Comparison of ENCODE assay signal across 19 cellular contexts in genomic region chr1:225844236-225845061, GRCh38. TPM values are rescaled to one million over a fixed set of nuclear protein-coding genes. Genes with fewer than 3 reads are reported as not detected.
DNase-seq lines count a peak whose midpoint lies in the region; ATAC-seq and TF ChIP-seq lines count a peak whose summit lies in the region.
"Had no signal": no experiment of that assay in that cellular context is flagged by ENCODE, and none has a peak within 500 bp of the region (broad histone marks: within the 10 kb centered on the region; RNA-seq: fewer than 3 reads in every experiment).

No MANE protein-coding gene starts in this region.

- H3K4me1 Mint-ChIP-seq in activated T-helper 17 cell treated with anti-CD3 and anti-CD28 coated beads, Interleukin-2, amount 50 U/mL, for 72 hours: peaks cover 8% of the 10 kb centered on the region

- WGBS in stomach, 5 donors: 71 to 83% (median 81%) methylated on average over 17 to 18 of the region's 18 CpGs

- DNase-seq in H7 (peak; percentile 37), kidney tubule cell (ENCODE audit: low spot score) (peak; percentile 53), stomach (no peak)
- no peak for DNase-seq in activated CD8-positive, alpha-beta memory T cell treated with anti-CD3 and anti-CD28 coated beads for 24 hours
- DNase-seq: activated naive CD8-positive, alpha-beta T cell treated with anti-CD3 and anti-CD28 coated beads for 36 hours; DND-41; effector memory CD4-positive, alpha-beta T cell; hippocampal formation; Kasumi-1; NCI-H1105 treated with DMSO at 0.1 percent for 48 hours; NCI-H82; occipital lobe had no signal

- H3K36me3 ChIP-seq in H7 (replicated peaks; ENCODE audit: control insufficient read depth, insufficient read depth, low read length) (peaks cover 42% of the 10 kb centered on the region), stomach (peaks cover 45 to 98% (median 92%) of the 10 kb centered on the region in 4 donors)

- H3K4me3 Mint-ChIP-seq in activated T-helper 17 cell treated with anti-CD3 and anti-CD28 coated beads, Interleukin-2, amount 50 U/mL, for 72 hours: no peak overlapping the region
- H3K4me3 Mint-ChIP-seq: activated naive CD8-positive, alpha-beta T cell treated with anti-CD3 and anti-CD28 coated beads for 36 hours had no signal

- no peaks in the 10 kb centered on the region for H3K27me3 Mint-ChIP-seq in activated T-helper 17 cell treated with anti-CD3 and anti-CD28 coated beads, Interleukin-2, amount 50 U/mL, for 72 hours
- H3K27me3 Mint-ChIP-seq: activated naive CD8-positive, alpha-beta T cell treated with anti-CD3 and anti-CD28 coated beads for 36 hours had no signal

- TF ChIP-seq POLR2A in stomach (IDR thresholded peaks at IDR 0.05): no peak

- intact Hi-C loops in stomach (cut with DNase I; ENCODE audit: low total_unique reads): no loop called here

- no peaks in the 10 kb centered on the region for H3K9me3 Mint-ChIP-seq in activated T-helper 17 cell treated with anti-CD3 and anti-CD28 coated beads, Interleukin-2, amount 50 U/mL, for 72 hours
- H3K9me3 Mint-ChIP-seq: activated naive CD8-positive, alpha-beta T cell treated with anti-CD3 and anti-CD28 coated beads for 36 hours had no signal

- H3K27ac Mint-ChIP-seq in activated T-helper 17 cell treated with anti-CD3 and anti-CD28 coated beads, Interleukin-2, amount 50 U/mL, for 72 hours: peak overlapping the region; percentile 16

- H3K9me3 ChIP-seq in stomach: no peaks in the 10 kb centered on the region
- H3K9me3 ChIP-seq: BLaER1, mucosa of descending colon had no signal

- TF ChIP-seq CTCF in stomach (IDR thresholded peaks at IDR 0.05): no peak

- no peaks in the 10 kb centered on the region for H3K27me3 ChIP-seq in H7 (ENCODE audit: control insufficient read depth, insufficient read depth, low read length)
- no peaks in the 10 kb centered on the region for H3K27me3 ChIP-seq in stomach
- H3K27me3 ChIP-seq: BLaER1 had no signal

- TF ChIP-seq EP300 in stomach (IDR thresholded peaks at IDR 0.05): no peak

- peaks cover 25 to 47% (median 32%) of the 10 kb centered on the region in 4 donors for H3K4me1 ChIP-seq in stomach

- H3K36me3 Mint-ChIP-seq in activated T-helper 17 cell treated with anti-CD3 and anti-CD28 coated beads, Interleukin-2, amount 50 U/mL, for 72 hours (ENCODE audit: low read depth): peaks cover 22% of the 10 kb centered on the region

- H3K4me3 ChIP-seq in H7 (ENCODE audit: insufficient read depth, low read depth, low read length): no peak overlapping the region
- no peak overlapping the region for H3K4me3 ChIP-seq in stomach
- H3K4me3 ChIP-seq: BLaER1, mucosa of descending colon had no signal

- H3K27ac ChIP-seq in stomach: peak overlapping the region in 3 of 5 donors; percentile 8 to 63 (median 40)
- H3K27ac ChIP-seq: BLaER1 had no signal

- no peak for ATAC-seq in activated T-helper 17 cell treated with anti-CD3 and anti-CD28 coated beads, Interleukin-2, amount 50 U/mL, for 72 hours (replicated peaks)
- ATAC-seq in GM18870 (IDR thresholded peaks at IDR 0.05; ENCODE audit: unreplicated experiment) (no peak), HG03432 (IDR thresholded peaks at IDR 0.05; ENCODE audit: unreplicated experiment) (no peak)
- ATAC-seq: mucosa of descending colon had no signal

RNA-seq across cellular contexts. Expression of gene EPHX1, which starts 34.5 kb away (rescaled TPM):
- 41.6 and 52.1 TPM in 2 replicates for total RNA-seq in H7 (2014; rRNA removed; shearing (Covaris generic))
- 1 to 10 TPM; 1.5 to 1.7 TPM for total RNA-seq in activated T-helper 17 cell treated with anti-CD3 and anti-CD28 coated beads, Interleukin-2, amount 50 U/mL, for 72 hours
- total RNA-seq in stomach: 10 to 100 TPM; 13.0 to 94.6 (median 42.6) TPM
- polyA plus RNA-seq in stomach: 10 to 100 TPM; 19.9 to 69.6 (median 26.1) TPM

RNA-seq across cellular contexts. Expression of gene TMEM63A, which starts 37.7 kb away (rescaled TPM):
- 101 and 154 TPM in 2 replicates for total RNA-seq in H7 (2014; rRNA removed; shearing (Covaris generic))
- 100 to 1,000 TPM in 1 of 2 donors, 10 to 100 TPM in 1; 74.9 to 242 TPM for total RNA-seq in activated T-helper 17 cell treated with anti-CD3 and anti-CD28 coated beads, Interleukin-2, amount 50 U/mL, for 72 hours
- total RNA-seq in stomach: 100 to 1,000 TPM in 3 of 5 donors, 10 to 100 TPM in 2; 82.6 to 208 (median 101) TPM
- polyA plus RNA-seq in stomach: 10 to 100 TPM in 2 of 3 donors, 1 to 10 TPM in 1; 5.3 to 25.7 (median 22.8) TPM

RNA-seq across cellular contexts. Expression of gene LEFTY1, which starts 44.5 kb away (rescaled TPM):
- 2,746 and 3,860 TPM in 2 replicates for total RNA-seq in H7 (2014; rRNA removed; shearing (Covaris generic))
- total RNA-seq in activated T-helper 17 cell treated with anti-CD3 and anti-CD28 coated beads, Interleukin-2, amount 50 U/mL, for 72 hours: not detected
- 100 to 1,000 TPM in 1 of 5 donors, under 1 TPM in 1, not detected in 3; 0.55 to 499 TPM for total RNA-seq in stomach
- polyA plus RNA-seq in stomach: under 1 TPM; 0.37 to 0.73 (median 0.61) TPM
- total RNA-seq: cardiac septum, kidney epithelial cell had no signal

Comparison
In these comparisons a context has a peak if more than half of its experiments do, and no peak if none do; other contexts are left out.
1. DNase-seq: peak in H7 (single experiment) and kidney tubule cell (single experiment); none in stomach (single experiment) and activated CD8-positive, alpha-beta memory T cell treated with anti-CD3 and anti-CD28 coated beads for 24 hours (single experiment).
2. RNA of gene EPHX1, which starts 34.5 kb away (total RNA-seq): 41.6 to 52.1 TPM in H7 and 13.0 to 94.6 TPM in stomach; 1.5 to 1.7 TPM in activated T-helper 17 cell treated with anti-CD3 and anti-CD28 coated beads, Interleukin-2, amount 50 U/mL, for 72 hours; every median in the first group is over 4 times any median in the second.